ENCODE assay signal across 33 cellular contexts in the genomic region with DNA sequence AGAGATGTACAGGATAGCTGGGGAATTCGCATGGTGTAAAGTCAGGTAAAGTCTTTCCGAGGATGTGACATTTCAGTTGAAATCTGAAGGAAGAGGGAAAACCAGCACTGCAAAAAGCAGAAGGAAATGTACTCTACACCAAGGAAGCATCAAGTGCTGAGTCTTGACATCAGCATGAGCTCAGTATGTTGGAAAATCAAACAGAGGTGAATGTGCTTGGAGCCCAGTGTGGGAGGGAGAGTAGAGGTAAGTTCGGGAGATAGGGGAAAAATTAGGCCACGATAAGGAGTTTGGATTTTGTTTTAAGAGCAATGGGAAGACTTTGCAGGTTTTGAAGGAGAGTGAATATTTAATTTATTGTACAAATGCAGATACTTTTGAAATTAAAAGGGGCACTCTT.
DNase-seq lines count a peak whose midpoint lies in the region; ATAC-seq, FAIRE-seq and TF ChIP-seq lines count a peak whose summit lies in the region.
"Had no signal": no experiment of that assay in that cellular context is flagged by ENCODE, and none has a peak within 500 bp of the region (broad histone marks: within the 10 kb centered on the region; RNA-seq: fewer than 3 reads in every experiment).

No MANE protein-coding gene starts in this region.

- H3K9ac ChIP-seq in endothelial cell of umbilical vein (replicated peaks; ENCODE audit: extremely low read depth, insufficient read depth, low read length): no peak overlapping the region
- H3K9ac ChIP-seq: BLaER1; BLaER1 treated with 17β-estradiol and CSF1 and Interleukin-3, amounts not matched to agents 10 nM and 100 nM had no signal

- no peaks in the 10 kb centered on the region for H3K27me3 ChIP-seq in endothelial cell of umbilical vein (ENCODE audit: control insufficient read depth in 2 of 2, insufficient read depth in 2 of 2, low read length in 2 of 2)
- H3K27me3 ChIP-seq: BE2C; BLaER1; BLaER1 treated with 17β-estradiol and CSF1 and Interleukin-3, amounts not matched to agents 10 nM and 100 nM had no signal

- H3K36me3 Mint-ChIP-seq in endothelial cell (ENCODE audit: low read depth, unreplicated experiment): no peaks in the 10 kb centered on the region
- H3K36me3 Mint-ChIP-seq: CD14-positive monocyte; CD4-positive, alpha-beta memory T cell; CD4-positive, CD25-positive, alpha-beta regulatory T cell; CD8-positive, alpha-beta memory T cell; CD8-positive, alpha-beta T cell had no signal

- H3K4me2 ChIP-seq in endothelial cell of umbilical vein (ENCODE audit: insufficient read depth, low read length): no peak overlapping the region
- H3K4me2 ChIP-seq: A549; BLaER1; BLaER1 treated with 17β-estradiol and CSF1 and Interleukin-3, amounts not matched to agents 10 nM and 100 nM had no signal

- H3K4me3 Mint-ChIP-seq in endothelial cell (ENCODE audit: unreplicated experiment): no peak overlapping the region
- H3K4me3 Mint-ChIP-seq: B cell; CD14-positive monocyte; CD4-positive, alpha-beta T cell; CD4-positive, CD25-positive, alpha-beta regulatory T cell; CD8-positive, alpha-beta memory T cell; CD8-positive, alpha-beta T cell had no signal

- POLR2A ChIA-PET in endothelial cell of umbilical vein (lab: Charles Lee): no interaction called here

- no peak for TF ChIP-seq CTCF in endothelial cell (IDR thresholded peaks at IDR 0.05; ENCODE audit: unreplicated experiment)
- TF ChIP-seq CTCF in endothelial cell of umbilical vein (IDR thresholded peaks at IDR 0.05; ENCODE audit: extremely low read depth in 1 of 2, insufficient read depth in 1 of 2, low read depth in 1 of 2, low read length in 2 of 2): no peak

- H3K9me3 ChIP-seq in endothelial cell of umbilical vein (replicated peaks; ENCODE audit: control insufficient read depth, insufficient read depth, low read length): no peaks in the 10 kb centered on the region
- H3K9me3 ChIP-seq: A549; BE2C; BLaER1; BLaER1 treated with 17β-estradiol and CSF1 and Interleukin-3, amounts not matched to agents 10 nM and 100 nM; Caco-2 had no signal

- no peaks in the 10 kb centered on the region for H3K36me3 ChIP-seq in endothelial cell of umbilical vein (ENCODE audit: control insufficient read depth in 2 of 2, extremely low read depth in 1 of 2, insufficient read depth in 2 of 2, low read length in 2 of 2)
- H3K36me3 ChIP-seq: BE2C; BLaER1; BLaER1 treated with 17β-estradiol and CSF1 and Interleukin-3, amounts not matched to agents 10 nM and 100 nM had no signal

- intact Hi-C loops in endothelial cell of umbilical vein (cut with micrococcal nuclease): no loop called here

- H3K9me3 Mint-ChIP-seq in endothelial cell (ENCODE audit: unreplicated experiment): no peaks in the 10 kb centered on the region
- H3K9me3 Mint-ChIP-seq: CD14-positive monocyte; CD8-positive, alpha-beta T cell had no signal

- peaks cover 32% of the 10 kb centered on the region for H3K4me1 ChIP-seq in endothelial cell of umbilical vein (ENCODE audit: control insufficient read depth, extremely low read depth, insufficient read depth, low read length)
- H3K4me1 ChIP-seq: A549, BE2C, BLaER1, Caco-2 had no signal

- no peak overlapping the region for H3K27ac ChIP-seq in endothelial cell of umbilical vein (ENCODE audit: insufficient read depth, low read depth, low read length)
- H3K27ac ChIP-seq: 22Rv1; A549; BLaER1; BLaER1 treated with 17β-estradiol and CSF1 and Interleukin-3, amounts not matched to agents 10 nM and 100 nM; C4-2B had no signal

- TF ChIP-seq POLR2A in endothelial cell of umbilical vein (IDR thresholded peaks at IDR 0.05; ENCODE audit: low read depth, low read length): no peak

- no peaks in the 10 kb centered on the region for H3K79me2 ChIP-seq in endothelial cell of umbilical vein (ENCODE audit: control insufficient read depth, insufficient read depth, low read length)

- no peak overlapping the region for H3K4me3 ChIP-seq in endothelial cell of umbilical vein (replicated peaks in 1 of 3; ENCODE audit: insufficient read depth in 1 of 3, low read depth in 1 of 3, low read length in 3 of 3)
- H3K4me3 ChIP-seq: A549; BLaER1; BLaER1 treated with 17β-estradiol and CSF1 and Interleukin-3, amounts not matched to agents 10 nM and 100 nM had no signal

- H3K9me1 ChIP-seq in endothelial cell of umbilical vein (replicated peaks; ENCODE audit: control insufficient read depth, extremely low read depth, insufficient read depth, low read length): no peaks in the 10 kb centered on the region

- H3K4me1 Mint-ChIP-seq in endothelial cell (ENCODE audit: unreplicated experiment): peaks cover 13% of the 10 kb centered on the region
- H3K4me1 Mint-ChIP-seq: B cell; CD4-positive, alpha-beta memory T cell; CD4-positive, CD25-positive, alpha-beta regulatory T cell; CD8-positive, alpha-beta memory T cell had no signal

- ATAC-seq in HG03045 (IDR thresholded peaks at IDR 0.05; ENCODE audit: unreplicated experiment): no peak
- ATAC-seq: A549; CD8-positive, alpha-beta T cell had no signal

- peak overlapping the region; percentile 7 for H2AFZ ChIP-seq in endothelial cell of umbilical vein (ENCODE audit: low read depth, low read length)

- FAIRE-seq in endothelial cell of umbilical vein (lab: Jason Lieb, UNC): no peak
- FAIRE-seq: A204.1, A549, D721Med had no signal

- no peak for DNase-seq in endothelial cell (ENCODE audit: low spot score)
- no peak for DNase-seq in endothelial cell of umbilical vein (ENCODE audit: low read depth, low spot score)
- no peak for DNase-seq in cerebellar cortex (ENCODE audit: low spot score)
- DNase-seq: 8988T; ACHN; AML-193; BE2C; C1 segment of cervical spinal cord; Caco-2; Calu3; CD4-positive, alpha-beta memory T cell; CD4-positive, alpha-beta T cell; CD4-positive, CD25-positive, alpha-beta regulatory T cell; CD8-positive, alpha-beta memory T cell; CD8-positive, alpha-beta T cell; COR-L47; DMS 273 treated with DMSO at 0.1 percent for 48 hours; DMS153; DMS53; DMS79; DMS79 treated with DMSO at 0.1 percent for 48 hours; DND-41; EL had no signal

- no peaks in the 10 kb centered on the region for H4K20me1 ChIP-seq in endothelial cell of umbilical vein (replicated peaks; ENCODE audit: control insufficient read depth, extremely low read depth, insufficient read depth, low read length)
- H4K20me1 ChIP-seq: BLaER1; BLaER1 treated with 17β-estradiol and CSF1 and Interleukin-3, amounts not matched to agents 10 nM and 100 nM had no signal

- no peaks in the 10 kb centered on the region for H3K27me3 Mint-ChIP-seq in endothelial cell (ENCODE audit: unreplicated experiment)
- H3K27me3 Mint-ChIP-seq: B cell; CD4-positive, alpha-beta memory T cell; CD4-positive, alpha-beta T cell; CD8-positive, alpha-beta memory T cell had no signal

- no TSS peak for BruUV-seq in endothelial cell of umbilical vein (replicated peaks; lab: Mats Ljungman, UMichigan)

- dilution Hi-C loops in endothelial cell of umbilical vein (cut with MboI; ENCODE audit: extremely low pct_ligation_motif_present, low sequenced_read_pairs): no loop called here

- H3K27ac Mint-ChIP-seq in endothelial cell (ENCODE audit: unreplicated experiment): peak overlapping the region; percentile 14
- H3K27ac Mint-ChIP-seq: B cell; CD14-positive monocyte; CD4-positive, alpha-beta memory T cell; CD4-positive, alpha-beta T cell; CD4-positive, CD25-positive, alpha-beta regulatory T cell; CD8-positive, alpha-beta memory T cell; CD8-positive, alpha-beta T cell had no signal

- CTCF ChIA-PET in endothelial cell of umbilical vein (lab: Charles Lee): interaction anchor here (1.3 to 7.6 kb wide), 4 partner anchors 13 to 119 kb away, joined by 3 to 70 read pairs (median 10); no protein-coding TSS in a partner anchor

TF ChIP-seq in endothelial cell of umbilical vein, 7 proteins besides CTCF, POLR2A, EP300 and RAD21:
- TF ChIP-seq JUN (IDR thresholded peaks at IDR 0.05; ENCODE audit: borderline replicate concordance, insufficient read depth, insufficient read length, low read depth) (no peak), GATA2 (IDR thresholded peaks at IDR 0.05; ENCODE audit: insufficient read depth, insufficient read length, low read depth, low read length) (no peak), FOS (IDR thresholded peaks at IDR 0.05; ENCODE audit: borderline replicate concordance, insufficient read depth, low read length) (no peak), POLR2AphosphoS5 (IDR thresholded peaks at IDR 0.05; ENCODE audit: insufficient read depth, low read depth, low read length) (no peak), EZH2 (IDR thresholded peaks at IDR 0.05; ENCODE audit: borderline replicate concordance, low read depth, low read length, severe bottlenecking) (no peak), MYC (IDR thresholded peaks at IDR 0.05; ENCODE audit: low read depth, low read length) (no peak)
- TF ChIP-seq, protein P1, sequence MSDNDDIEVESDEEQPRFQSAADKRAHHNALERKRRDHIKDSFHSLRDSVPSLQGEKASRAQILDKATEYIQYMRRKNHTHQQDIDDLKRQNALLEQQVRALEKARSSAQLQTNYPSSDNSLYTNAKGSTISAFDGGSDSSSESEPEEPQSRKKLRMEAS (IDR thresholded peaks at IDR 0.05; ENCODE audit: insufficient read depth, insufficient read length): no peak
